19 cellular contexts compared by ENCODE assay signal in the genomic region with DNA sequence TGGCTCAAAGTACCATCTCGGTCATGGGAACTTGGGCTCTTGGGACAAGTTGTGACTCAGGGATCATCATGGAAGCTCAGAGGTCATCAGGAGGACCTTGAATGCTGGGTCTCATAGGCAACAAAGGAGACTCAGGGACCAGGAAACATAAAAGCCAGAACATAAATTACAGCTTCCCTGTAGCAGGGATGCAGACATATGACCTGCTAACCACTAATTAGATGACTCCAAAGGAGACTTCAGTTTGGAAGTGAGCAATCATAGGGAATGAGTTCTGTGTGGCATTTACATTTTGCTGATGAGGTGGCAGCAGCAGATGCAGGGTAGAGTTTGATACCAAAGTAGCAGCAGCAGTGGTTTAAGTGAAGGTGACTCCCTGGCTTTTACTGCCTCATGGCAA.
"Had no signal": no experiment of that assay in that cellular context is flagged by ENCODE, and none has a peak within 500 bp of the region (broad histone marks: within the 10 kb centered on the region; RNA-seq: fewer than 3 reads in every experiment).

No MANE protein-coding gene starts in this region.

- H3K9me3 ChIP-seq: mucosa of descending colon, ovary, right lobe of liver, tibial artery, upper lobe of left lung, uterus had no signal

- H3K4me1 Mint-ChIP-seq: neural crest cell; stimulated activated effector memory CD8-positive, alpha-beta T cell treated with anti-CD3 and anti-CD28 coated beads, Interleukin-12 subunit alpha, Interleukin-12 subunit beta, amount 100 ng/mL, for 72 hours had no signal

- H3K4me3 Mint-ChIP-seq: naive thymus-derived CD8-positive, alpha-beta T cell; neural crest cell; stimulated activated effector memory CD8-positive, alpha-beta T cell treated with anti-CD3 and anti-CD28 coated beads, Interleukin-12 subunit alpha, Interleukin-12 subunit beta, amount 100 ng/mL, for 72 hours had no signal

- H3K4me3 ChIP-seq: dorsolateral prefrontal cortex, heart left ventricle, mucosa of descending colon, ovary, right lobe of liver, tibial artery, upper lobe of left lung, uterus had no signal

- H3K36me3 Mint-ChIP-seq: stimulated activated effector memory CD8-positive, alpha-beta T cell treated with anti-CD3 and anti-CD28 coated beads, Interleukin-12 subunit alpha, Interleukin-12 subunit beta, amount 100 ng/mL, for 72 hours had no signal

- DNase-seq: cortex of kidney; dorsolateral prefrontal cortex; effector CD8-positive, alpha-beta T cell; heart left ventricle; hippocampal formation; mucosa of descending colon; naive thymus-derived CD8-positive, alpha-beta T cell; ovary; right lobe of liver; stimulated activated CD4-positive, alpha-beta T cell treated with anti-CD3 and anti-CD28 coated beads, Interleukin-4, amount 100 ng/mL, for 1 hour; stimulated activated CD8-positive, alpha-beta memory T cell treated with anti-CD3 and anti-CD28 coated beads, Interleukin-4, amount 100 ng/mL, for 48 hours; stimulated activated naive CD8-positive, alpha-beta T cell treated with anti-CD3 and anti-CD28 coated beads, Interleukin-15, Interleukin-2, amounts not matched to agents 100 U/mL and 50 U/mL, for 24 hours; tibial artery; upper lobe of left lung; uterus had no signal

- H3K27ac Mint-ChIP-seq: naive thymus-derived CD8-positive, alpha-beta T cell; stimulated activated effector memory CD8-positive, alpha-beta T cell treated with anti-CD3 and anti-CD28 coated beads, Interleukin-12 subunit alpha, Interleukin-12 subunit beta, amount 100 ng/mL, for 72 hours had no signal

- H3K27ac ChIP-seq: dorsolateral prefrontal cortex, heart left ventricle, ovary, right lobe of liver, tibial artery, upper lobe of left lung, uterus had no signal

- ATAC-seq: esophagus mucosa; heart left ventricle; left lobe of liver; mucosa of descending colon; naive thymus-derived CD8-positive, alpha-beta T cell; right lobe of liver; stimulated activated effector memory CD8-positive, alpha-beta T cell treated with anti-CD3 and anti-CD28 coated beads, Interleukin-12 subunit alpha, Interleukin-12 subunit beta, amount 100 ng/mL, for 72 hours; stimulated activated naive CD8-positive, alpha-beta T cell treated with anti-CD3 and anti-CD28 coated beads, Interleukin-15, Interleukin-2, amounts not matched to agents 100 U/mL and 50 U/mL, for 24 hours had no signal

- H3K4me1 ChIP-seq: heart left ventricle, right lobe of liver, tibial artery, upper lobe of left lung, uterus had no signal

- H3K36me3 ChIP-seq: heart left ventricle, ovary, right lobe of liver, tibial artery, upper lobe of left lung, uterus had no signal

- H3K27me3 ChIP-seq: heart left ventricle, ovary, right lobe of liver, tibial artery, upper lobe of left lung, uterus had no signal
